1 cellular context compared by ENCODE assay signal in genomic region chr15:43274136-43274535, GRCh38.
TF ChIP-seq lines count a peak whose summit lies in the region.

No MANE protein-coding gene starts in this region.

TF ChIP-seq in IMR-90, 13 proteins besides CTCF, POLR2A, EP300 and RAD21:
- TF ChIP-seq RFX5 (IDR thresholded peaks at IDR 0.05; ENCODE audit: low read depth, low read length) (no peak), SMC3 (IDR thresholded peaks at IDR 0.05; ENCODE audit: low read depth, low read length) (no peak), CHD1 (IDR thresholded peaks at IDR 0.05; ENCODE audit: low read depth, low read length) (no peak), BHLHE40 (IDR thresholded peaks at IDR 0.05; ENCODE audit: low read depth, low read length) (no peak), USF2 (IDR thresholded peaks at IDR 0.05; ENCODE audit: low read depth, low read length) (no peak), RCOR1 (IDR thresholded peaks at IDR 0.05; ENCODE audit: insufficient replicate concordance, low read length) (no peak), ELK1 (IDR thresholded peaks at IDR 0.05; ENCODE audit: borderline replicate concordance, low read depth, low read length) (no peak), NFE2L2 (IDR thresholded peaks at IDR 0.05; ENCODE audit: low read depth, low read length) (no peak), CEBPB (IDR thresholded peaks at IDR 0.05; ENCODE audit: low read depth, low read length) (no peak)
